13 cellular contexts compared by ENCODE assay signal in the genomic region with DNA sequence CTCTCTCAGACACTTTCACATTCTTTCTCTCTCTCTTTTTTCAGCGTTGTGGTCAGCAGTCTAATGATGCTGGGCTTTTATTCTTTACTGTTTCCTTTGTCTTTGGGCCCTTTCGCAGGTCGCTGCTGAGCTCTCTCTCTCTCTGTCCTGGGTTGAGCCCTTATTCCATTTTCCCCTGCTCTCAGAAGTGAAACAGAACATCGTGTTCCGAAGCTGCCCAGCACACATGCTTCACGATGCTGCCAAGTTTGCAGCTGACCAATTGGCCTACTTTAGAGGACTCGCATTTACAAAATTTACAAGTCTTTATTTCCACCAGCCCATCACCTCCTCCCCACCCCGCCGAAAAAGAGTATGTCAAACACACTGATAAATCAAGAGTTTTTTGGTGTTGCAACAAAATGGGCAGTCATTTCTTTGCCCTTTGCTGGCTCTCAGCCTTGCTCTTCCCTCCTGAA. TPM values are rescaled to one million over a fixed set of nuclear protein-coding genes. Genes with fewer than 3 reads are reported as not detected.
A peak's percentile ranks its signal among the peaks of the same experiment; 100 is the strongest.
DNase-seq lines count a peak whose midpoint lies in the region; TF ChIP-seq lines count a peak whose summit lies in the region.
"Had no signal": no experiment of that assay in that cellular context is flagged by ENCODE, and none has a peak within 500 bp of the region (broad histone marks: within the 10 kb centered on the region; RNA-seq: fewer than 3 reads in every experiment).

No MANE protein-coding gene starts in this region.

- no peaks in the 10 kb centered on the region for H3K36me3 Mint-ChIP-seq in activated CD4-positive, alpha-beta T cell treated with anti-CD3 and anti-CD28 coated beads, Interleukin-2, amount 10 ng/mL, durations not matched to agents 24 days and 14 days (ENCODE audit: low read depth)

- no peaks in the 10 kb centered on the region for H3K36me3 ChIP-seq in iPS-18a (ENCODE audit: control insufficient read depth, low read depth, low read length)

- no peaks in the 10 kb centered on the region for H3K9me3 ChIP-seq in iPS-18a (ENCODE audit: control insufficient read depth, low read depth, low read length)

- H3K27ac ChIP-seq in iPS-18a (ENCODE audit: low read length), result no peak overlapping the region
- H3K27ac ChIP-seq: foreskin keratinocyte had no signal

- H3K4me3 ChIP-seq in cardiac fibroblast (replicated peaks in 1 of 2; ENCODE audit: low read depth in 2 of 2, low read length in 2 of 2) (no peak overlapping the region), iPS-18a (ENCODE audit: low read length) (no peak overlapping the region)

- peaks cover 1% of the 10 kb centered on the region for H3K27me3 Mint-ChIP-seq in activated CD4-positive, alpha-beta T cell treated with anti-CD3 and anti-CD28 coated beads, Interleukin-2, amount 10 ng/mL, durations not matched to agents 24 days and 14 days
- H3K27me3 Mint-ChIP-seq: stimulated activated naive CD8-positive, alpha-beta T cell treated with anti-CD3 and anti-CD28 coated beads, Interleukin-15, Interleukin-2, amounts not matched to agents 100 ng/mL and 50 ng/mL, for 24 hours had no signal

- peak overlapping the region; percentile 13 for H3K9ac ChIP-seq in iPS-18a (ENCODE audit: low read length)

- intact Hi-C loops in posterior vena cava (cut with DNase I), result no loop called here
- intact Hi-C loops in activated CD4-positive, alpha-beta T cell treated with anti-CD3 and anti-CD28 coated beads, Interleukin-2, amount 10 ng/mL, durations not matched to agents 24 days and 14 days (cut with micrococcal nuclease), result no loop called here

- peaks cover 26% of the 10 kb centered on the region for H3K4me1 ChIP-seq in iPS-18a (ENCODE audit: control insufficient read depth, low read depth, low read length)
- H3K4me1 ChIP-seq: foreskin keratinocyte had no signal

- H3K4me3 Mint-ChIP-seq in activated CD4-positive, alpha-beta T cell treated with anti-CD3 and anti-CD28 coated beads, Interleukin-2, amount 10 ng/mL, durations not matched to agents 24 days and 14 days, result no peak overlapping the region
- H3K4me3 Mint-ChIP-seq: stimulated activated naive CD8-positive, alpha-beta T cell treated with anti-CD3 and anti-CD28 coated beads, Interleukin-15, Interleukin-2, amounts not matched to agents 100 ng/mL and 50 ng/mL, for 24 hours had no signal

- TF ChIP-seq CTCF in cardiac fibroblast (IDR thresholded peaks at IDR 0.05; ENCODE audit: low read depth, low read length), result no peak

- no peak overlapping the region for H3K27ac Mint-ChIP-seq in activated CD4-positive, alpha-beta T cell treated with anti-CD3 and anti-CD28 coated beads, Interleukin-2, amount 10 ng/mL, durations not matched to agents 24 days and 14 days
- H3K27ac Mint-ChIP-seq: stimulated activated naive CD8-positive, alpha-beta T cell treated with anti-CD3 and anti-CD28 coated beads, Interleukin-15, Interleukin-2, amounts not matched to agents 100 ng/mL and 50 ng/mL, for 24 hours had no signal

- in situ Hi-C loops in KBM-7 (cut with MboI; ENCODE audit: low pct_unique_long_range_greater_than_20kb, low sequenced_read_pairs), result no loop called here

- no peaks in the 10 kb centered on the region for H3K4me1 Mint-ChIP-seq in activated CD4-positive, alpha-beta T cell treated with anti-CD3 and anti-CD28 coated beads, Interleukin-2, amount 10 ng/mL, durations not matched to agents 24 days and 14 days

- no peaks in the 10 kb centered on the region for H3K9me3 Mint-ChIP-seq in activated CD4-positive, alpha-beta T cell treated with anti-CD3 and anti-CD28 coated beads, Interleukin-2, amount 10 ng/mL, durations not matched to agents 24 days and 14 days
- H3K9me3 Mint-ChIP-seq: stimulated activated naive CD8-positive, alpha-beta T cell treated with anti-CD3 and anti-CD28 coated beads, Interleukin-15, Interleukin-2, amounts not matched to agents 100 ng/mL and 50 ng/mL, for 24 hours had no signal

- DNase-seq in AG20443 (ENCODE audit: low spot score), result peak; percentile 58
- DNase-seq in cardiac fibroblast (ENCODE audit: low read depth in 2 of 2), result peak; percentile 56 to 67
- peak; percentile 86 for DNase-seq in posterior vena cava (ENCODE audit: low spot score)
- no peak for DNase-seq in KBM-7
- no peak for DNase-seq in activated CD4-positive, alpha-beta T cell treated with anti-CD3 and anti-CD28 coated beads, Interleukin-2, amount 10 ng/mL, durations not matched to agents 24 days and 14 days
- DNase-seq in NCI-H1694 (lab: John Stamatoyannopoulos, UW), result no peak
- no peak for DNase-seq in DMS 273 treated with DMSO at 0.1 percent for 48 hours (lab: John Stamatoyannopoulos, UW)
- DNase-seq: AML-193, foreskin keratinocyte, H7, NCI-H748 treated with DMSO at 0.1 percent for 48 hours had no signal

- no peaks in the 10 kb centered on the region for H3K27me3 ChIP-seq in iPS-18a (ENCODE audit: control insufficient read depth, insufficient read depth, low read length)
- H3K27me3 ChIP-seq: foreskin keratinocyte had no signal

RNA-seq across cellular contexts. Expression of a gene that starts 44.4 kb away (rescaled TPM):
- 100 to 1,000 TPM in 1 of 2 donors, 10 to 100 TPM in 1; 65.2 to 172 TPM for total RNA-seq in posterior vena cava
- total RNA-seq in activated CD4-positive, alpha-beta T cell treated with anti-CD3 and anti-CD28 coated beads, Interleukin-2, amount 10 ng/mL, durations not matched to agents 24 days and 14 days, result 35.2 and 38.6 TPM in 2 replicates

Comparison
In these comparisons a context has a peak if more than half of its experiments do, and no peak if none do; other contexts are left out.
1. DNase-seq: peak in AG20443 (single experiment), cardiac fibroblast (2 of 2) and posterior vena cava (single experiment); none in KBM-7 (single experiment), activated CD4-positive, alpha-beta T cell treated with anti-CD3 and anti-CD28 coated beads, Interleukin-2, amount 10 ng/mL, durations not matched to agents 24 days and 14 days (single experiment), NCI-H1694 (single experiment) and DMS 273 treated with DMSO at 0.1 percent for 48 hours (single experiment).